Comparison of ENCODE assay signal across 19 cellular contexts in the genomic region with DNA sequence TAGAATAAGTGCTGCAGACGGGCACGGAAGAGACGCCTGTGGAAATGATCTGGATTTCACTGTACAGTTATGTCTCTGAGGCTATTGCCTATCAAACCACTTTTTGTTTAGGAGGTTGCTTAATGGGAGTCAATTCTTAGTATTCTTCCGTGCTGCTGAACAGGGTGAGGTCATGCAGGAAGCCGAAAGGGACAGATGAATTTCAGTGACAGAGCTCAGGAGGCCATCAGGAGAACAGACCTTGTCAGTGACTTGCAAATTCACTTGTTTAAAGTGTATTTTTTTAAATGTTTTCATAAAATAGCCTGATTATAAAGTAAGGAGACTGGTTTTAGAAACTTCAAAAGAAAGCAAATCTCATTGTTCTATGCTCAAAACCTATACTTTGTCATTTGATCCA.
"Had no signal": no experiment of that assay in that cellular context is flagged by ENCODE, and none has a peak within 500 bp of the region (broad histone marks: within the 10 kb centered on the region; RNA-seq: fewer than 3 reads in every experiment).

No MANE protein-coding gene starts in this region.

- H3K9me3 ChIP-seq: right atrium auricular region, upper lobe of left lung had no signal

- H3K27me3 ChIP-seq: right atrium auricular region, upper lobe of left lung had no signal

- H3K27ac Mint-ChIP-seq: activated CD8-positive, alpha-beta T cell treated with anti-CD3 and anti-CD28 coated beads for 36 hours; activated naive CD8-positive, alpha-beta T cell treated with anti-CD3 and anti-CD28 coated beads, Interleukin-2, amount 50 U/mL, for 24 hours; activated T-helper 1 cell treated with anti-CD3 and anti-CD28 coated beads, Interleukin-12 subunit alpha, Interleukin-12 subunit beta, Interleukin-2, Interleukin-4 antibody, amounts not matched to agents 30 ng/mL and 10 ng/mL and 1 ng/mL, durations not matched to agents 14 hours and 24 hours and 36 hours; dendritic cell treated with granulocyte-macrophage colony-stimulating factor and Interleukin-4, amounts not matched to agents 40 ng/mL and 50 ng/mL, for 4 days; naive thymus-derived CD8-positive, alpha-beta T cell; stimulated activated effector memory CD8-positive, alpha-beta T cell treated with anti-CD3 and anti-CD28 coated beads, Interleukin-12 subunit alpha, Interleukin-12 subunit beta, amount 100 ng/mL, for 72 hours; T-cell had no signal

- H3K36me3 ChIP-seq: right atrium auricular region, upper lobe of left lung had no signal

- H3K27me3 Mint-ChIP-seq: activated CD8-positive, alpha-beta T cell treated with anti-CD3 and anti-CD28 coated beads for 36 hours; dendritic cell treated with granulocyte-macrophage colony-stimulating factor and Interleukin-4, amounts not matched to agents 40 ng/mL and 50 ng/mL, for 4 days had no signal

- H3K36me3 Mint-ChIP-seq: stimulated activated effector memory CD8-positive, alpha-beta T cell treated with anti-CD3 and anti-CD28 coated beads, Interleukin-12 subunit alpha, Interleukin-12 subunit beta, amount 100 ng/mL, for 72 hours had no signal

- H3K4me1 Mint-ChIP-seq: activated naive CD8-positive, alpha-beta T cell treated with anti-CD3 and anti-CD28 coated beads, Interleukin-2, amount 50 U/mL, for 24 hours; naive thymus-derived CD8-positive, alpha-beta T cell; stimulated activated effector memory CD8-positive, alpha-beta T cell treated with anti-CD3 and anti-CD28 coated beads, Interleukin-12 subunit alpha, Interleukin-12 subunit beta, amount 100 ng/mL, for 72 hours; T-cell had no signal

- H3K4me3 ChIP-seq: lung, right atrium auricular region, smooth muscle cell, upper lobe of left lung had no signal

- H3K4me2 ChIP-seq: smooth muscle cell had no signal

- H3K27ac ChIP-seq: right atrium auricular region, upper lobe of left lung had no signal

- DNase-seq: activated CD4-positive, alpha-beta T cell treated with anti-CD3 and anti-CD28 coated beads for 4 hours; activated CD8-positive, alpha-beta memory T cell treated with anti-CD3 and anti-CD28 coated beads, Interleukin-2, amount 50 U/mL, for 4 hours; activated CD8-positive, alpha-beta T cell treated with anti-CD3 and anti-CD28 coated beads for 36 hours; activated naive CD4-positive, alpha-beta T cell treated with Interleukin-2 at 50 U/mL for 16 hours; activated naive CD8-positive, alpha-beta T cell treated with anti-CD3 and anti-CD28 coated beads, Interleukin-2, amount 50 U/mL, for 24 hours; erythroblast; hypothalamus; left cardiac atrium; naive thymus-derived CD8-positive, alpha-beta T cell; posterior cingulate gyrus; T-cell; T1000; upper lobe of left lung had no signal

- H3K4me1 ChIP-seq: upper lobe of left lung had no signal

- H3K9me3 Mint-ChIP-seq: activated CD8-positive, alpha-beta T cell treated with anti-CD3 and anti-CD28 coated beads for 36 hours; activated naive CD8-positive, alpha-beta T cell treated with anti-CD3 and anti-CD28 coated beads, Interleukin-2, amount 50 U/mL, for 24 hours; activated T-helper 1 cell treated with anti-CD3 and anti-CD28 coated beads, Interleukin-12 subunit alpha, Interleukin-12 subunit beta, Interleukin-2, Interleukin-4 antibody, amounts not matched to agents 30 ng/mL and 10 ng/mL and 1 ng/mL, durations not matched to agents 14 hours and 24 hours and 36 hours; stimulated activated effector memory CD8-positive, alpha-beta T cell treated with anti-CD3 and anti-CD28 coated beads, Interleukin-12 subunit alpha, Interleukin-12 subunit beta, amount 100 ng/mL, for 72 hours had no signal

- H3K4me3 Mint-ChIP-seq: activated CD8-positive, alpha-beta T cell treated with anti-CD3 and anti-CD28 coated beads for 36 hours; activated naive CD8-positive, alpha-beta T cell treated with anti-CD3 and anti-CD28 coated beads, Interleukin-2, amount 50 U/mL, for 24 hours; activated T-helper 1 cell treated with anti-CD3 and anti-CD28 coated beads, Interleukin-12 subunit alpha, Interleukin-12 subunit beta, Interleukin-2, Interleukin-4 antibody, amounts not matched to agents 30 ng/mL and 10 ng/mL and 1 ng/mL, durations not matched to agents 14 hours and 24 hours and 36 hours; dendritic cell treated with granulocyte-macrophage colony-stimulating factor and Interleukin-4, amounts not matched to agents 40 ng/mL and 50 ng/mL, for 4 days; naive thymus-derived CD8-positive, alpha-beta T cell; stimulated activated effector memory CD8-positive, alpha-beta T cell treated with anti-CD3 and anti-CD28 coated beads, Interleukin-12 subunit alpha, Interleukin-12 subunit beta, amount 100 ng/mL, for 72 hours; T-cell had no signal

- ATAC-seq: activated CD8-positive, alpha-beta T cell treated with anti-CD3 and anti-CD28 coated beads for 36 hours; activated naive CD8-positive, alpha-beta T cell treated with anti-CD3 and anti-CD28 coated beads, Interleukin-2, amount 50 U/mL, for 24 hours; left cardiac atrium; naive thymus-derived CD8-positive, alpha-beta T cell; stimulated activated effector memory CD8-positive, alpha-beta T cell treated with anti-CD3 and anti-CD28 coated beads, Interleukin-12 subunit alpha, Interleukin-12 subunit beta, amount 100 ng/mL, for 72 hours; T-cell had no signal
